8 cellular contexts compared by ENCODE assay signal in genomic region chr10:92756233-92757065, GRCh38.
DNase-seq lines count a peak whose midpoint lies in the region; ATAC-seq and TF ChIP-seq lines count a peak whose summit lies in the region.

No MANE protein-coding gene starts in this region.

- H3K79me2 ChIP-seq in OCI-LY7 (ENCODE audit: insufficient read depth, low read depth, low read length), result no peaks in the 10 kb centered on the region

- DNase-seq in AML-193 (lab: John Stamatoyannopoulos, UW) (peak; percentile 45 to 54), OCI-LY7 (ENCODE audit: low spot score) (peak; percentile 97), immature natural killer cell (peak in 1 of 3 donors; percentile 8), aorta (no peak), osteocyte (ENCODE audit: extremely low spot score, unreplicated experiment) (no peak), NCI-H526 treated with DMSO at 0.1 percent for 48 hours (lab: John Stamatoyannopoulos, UW) (no peak)

- peaks cover 0 to 5% (median 3%) of the 10 kb centered on the region in 3 donors for H3K27me3 Mint-ChIP-seq in immature natural killer cell (ENCODE audit: low read depth in 3 of 3)
- H3K27me3 Mint-ChIP-seq in osteocyte (ENCODE audit: unreplicated experiment), result no peaks in the 10 kb centered on the region

- H3K36me3 ChIP-seq in OCI-LY7 (ENCODE audit: insufficient read depth, low read length) (no peaks in the 10 kb centered on the region), aorta (ENCODE audit: control insufficient read depth in 1 of 2, insufficient read depth in 2 of 2, low read length in 1 of 2) (no peaks in the 10 kb centered on the region)

- H3K27ac ChIP-seq in OCI-LY7 (ENCODE audit: low read depth, low read length, poor library complexity, severe bottlenecking) (peak overlapping the region; percentile 96), aorta (ENCODE audit: low read depth in 1 of 2, low read length in 2 of 2) (peak overlapping the region; percentile 71)

- H3K9me2 ChIP-seq in OCI-LY7 (ENCODE audit: insufficient read depth, low read length), result no peaks in the 10 kb centered on the region

- intact Hi-C loops in OCI-LY7 (cut with micrococcal nuclease; ENCODE audit: unreplicated experiment), result loop anchor here (1.0 to 2.0 kb wide), 7 partner anchors 14 to 163 kb away; partner anchors contain the start of genes EXOC6, HHEX and KIF11
- intact Hi-C loops in aorta (cut with DNase I), result loop anchor here in 1 of 2 donors (5.0 kb wide), 1 partner anchor 64 kb away; no protein-coding TSS in a partner anchor

- H4K20me1 ChIP-seq in OCI-LY7 (ENCODE audit: insufficient read depth, low read length), result no peaks in the 10 kb centered on the region

- CTCF ChIA-PET in OCI-LY7 (lab: Charles Lee; ENCODE audit: unreplicated experiment), result interaction anchor here (0.7 to 1.9 kb wide), 2 partner anchors 10 to 15 kb away, joined by 3 to 8 read pairs; no protein-coding TSS in a partner anchor

- H3K27ac Mint-ChIP-seq in immature natural killer cell (peak overlapping the region; percentile 48 to 85 (median 68)), osteocyte (ENCODE audit: unreplicated experiment) (no peak overlapping the region)

- TSS peak; percentile 81 for BruUV-seq in OCI-LY7 (replicated peaks; lab: Mats Ljungman, UMichigan)

- 81 to 82% methylated on average over 9 of the region's 9 CpGs for WGBS in aorta, 2 donors

- peak; percentile 81 for ATAC-seq in GM19035 (IDR thresholded peaks at IDR 0.05; ENCODE audit: unreplicated experiment)
- ATAC-seq in HG03064 (IDR thresholded peaks at IDR 0.05; ENCODE audit: low read depth, unreplicated experiment), result peak; percentile 78
- peak; percentile 37 for ATAC-seq in aorta (ENCODE audit: low FRiP score)

- H3K4me1 ChIP-seq in OCI-LY7 (ENCODE audit: insufficient read depth, low read length, poor library complexity, severe bottlenecking) (peaks cover 68% of the 10 kb centered on the region), aorta (ENCODE audit: control insufficient read depth in 1 of 2, insufficient read depth in 2 of 2, low read length in 2 of 2) (peaks cover 0 to 3% of the 10 kb centered on the region in 2 donors)

- H3K4me1 Mint-ChIP-seq in immature natural killer cell, result peaks cover 36 to 38% of the 10 kb centered on the region in 2 donors
- H3K4me1 Mint-ChIP-seq in osteocyte (ENCODE audit: unreplicated experiment), result peaks cover 24% of the 10 kb centered on the region

- H3K9me3 ChIP-seq in OCI-LY7 (ENCODE audit: low read length), result no peaks in the 10 kb centered on the region
- H3K9me3 ChIP-seq in aorta (ENCODE audit: control insufficient read depth, low read length), result no peaks in the 10 kb centered on the region

- H3K9me3 Mint-ChIP-seq in immature natural killer cell (no peaks in the 10 kb centered on the region), osteocyte (ENCODE audit: unreplicated experiment) (no peaks in the 10 kb centered on the region)

- TF ChIP-seq CTCF in OCI-LY7 (conservative IDR thresholded peaks at IDR 0.05; ENCODE audit: low read length), result no peak
- TF ChIP-seq CTCF in osteocyte (IDR thresholded peaks at IDR 0.05), result no peak

- H3K4me3 ChIP-seq in OCI-LY7 (ENCODE audit: low read depth, low read length, poor library complexity, severe bottlenecking) (peak overlapping the region; percentile 58), aorta (ENCODE audit: low read length in 2 of 2) (no peak overlapping the region)

- H3K36me3 Mint-ChIP-seq in immature natural killer cell (peaks cover 0 to 4% (median 0%) of the 10 kb centered on the region in 3 donors), osteocyte (ENCODE audit: unreplicated experiment) (no peaks in the 10 kb centered on the region)

- H3K4me3 Mint-ChIP-seq in immature natural killer cell (peak overlapping the region; percentile 34 to 66 (median 66)), osteocyte (ENCODE audit: unreplicated experiment) (no peak overlapping the region)

- peak overlapping the region; percentile 80 for H3K4me2 ChIP-seq in OCI-LY7 (ENCODE audit: low read length)

- H3K27me3 ChIP-seq in aorta (ENCODE audit: control insufficient read depth in 1 of 2, insufficient read depth in 2 of 2, low read length in 1 of 2), result no peaks in the 10 kb centered on the region

- POLR2A ChIA-PET in OCI-LY7 (lab: Charles Lee), result interaction anchor here (0.6 to 2.8 kb wide), 20 partner anchors 10 to 807 kb away, joined by 3 to 32 read pairs (median 4); partner anchors contain the start of gene EXOC6

- no peak overlapping the region for H2AFZ ChIP-seq in OCI-LY7 (ENCODE audit: low read length)

Comparison
In these comparisons a context has a peak if more than half of its experiments do, and no peak if none do; other contexts are left out.
1. DNase-seq: peak in AML-193 (2 of 2) and OCI-LY7 (single experiment); none in aorta (0 of 2), osteocyte (single experiment) and NCI-H526 treated with DMSO at 0.1 percent for 48 hours (single experiment).
2. Peak in every context shown above with its lines, with median percentiles within 50 percentile points of each other: ATAC-seq.